Comparison of ENCODE assay signal across 8 cellular contexts in the genomic region with DNA sequence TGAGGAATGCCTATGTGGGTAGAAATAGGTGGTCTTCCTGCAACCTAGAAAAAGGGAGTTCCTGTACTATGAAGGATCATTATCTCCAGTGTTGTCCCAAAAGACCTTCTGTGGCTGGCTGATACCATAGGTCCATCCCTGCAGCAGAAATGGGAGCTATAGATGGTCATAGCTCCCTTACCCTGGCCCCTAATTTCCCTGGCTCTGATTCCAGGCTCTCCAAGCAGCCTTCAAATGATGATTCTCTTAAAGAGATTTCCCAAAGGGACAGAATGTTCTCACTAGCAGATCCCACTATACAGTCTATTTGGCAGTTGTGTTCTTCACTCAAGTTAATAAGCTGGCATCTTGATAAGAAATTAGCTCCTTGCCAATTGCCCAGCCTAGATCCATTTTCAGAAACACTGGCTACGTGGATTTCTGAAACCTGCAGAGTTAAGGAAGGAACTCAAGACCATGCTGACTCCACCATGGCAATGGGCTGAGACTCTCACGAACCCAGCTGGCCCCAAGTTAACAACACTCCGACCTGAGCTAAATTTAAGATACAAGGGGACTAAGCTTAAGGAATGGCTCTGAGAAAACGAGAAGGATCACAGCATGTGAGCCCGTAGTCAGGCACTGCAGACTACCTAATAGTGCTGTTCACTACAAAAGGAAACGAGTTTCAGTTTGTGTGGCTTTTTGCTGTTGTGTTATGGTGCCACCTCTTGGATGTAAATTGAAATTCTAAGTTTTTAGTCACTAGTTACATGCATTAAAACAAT. TPM values are rescaled to one million over a fixed set of nuclear protein-coding genes. Genes with fewer than 3 reads are reported as not detected.
DNase-seq lines count a peak whose midpoint lies in the region; ATAC-seq and FAIRE-seq lines count a peak whose summit lies in the region.

No MANE protein-coding gene starts in this region.

- H3K4me1 ChIP-seq in small intestine (ENCODE audit: control insufficient read depth in 2 of 2, insufficient read depth in 1 of 2, low read depth in 1 of 2, low read length in 1 of 2): peaks cover 0 to 3% of the 10 kb centered on the region in 2 donors

- DNase-seq in Caki2 (ENCODE audit: low read depth): peak; percentile 26
- peak; percentile 34 for DNase-seq in HPDE6-E6E7 (ENCODE audit: extremely low spot score)
- peak; percentile 60 for DNase-seq in RCC 7860 (ENCODE audit: low spot score)
- peak; percentile 76 for DNase-seq in astrocyte of the hippocampus (ENCODE audit: low read depth, low spot score)
- peak; percentile 28 for DNase-seq in iPS DF 19.7 (ENCODE audit: low read depth, low spot score)
- DNase-seq in small intestine: peak; percentile 60
- DNase-seq in effector CD4-positive, alpha-beta T cell: no peak

- H3K36me3 ChIP-seq in small intestine (ENCODE audit: control insufficient read depth in 2 of 2, insufficient read depth in 2 of 2, low read length in 2 of 2): peaks cover 0 to 3% of the 10 kb centered on the region in 2 donors

- WGBS in small intestine, 3 donors: 3 to 17% (median 5%) methylated on average over 6 of the region's 6 CpGs

- in situ Hi-C loops in Caki2 (cut with HindIII; ENCODE audit: low pct_unique_long_range_greater_than_20kb, low sequenced_read_pairs): no loop called here

- peak overlapping the region in 1 of 2 donors; percentile 13 for H3K4me3 ChIP-seq in small intestine (ENCODE audit: low read depth in 1 of 2, low read length in 2 of 2)

- FAIRE-seq in RCC 7860 (lab: Jason Lieb, UNC): peak; percentile 60
- no peak for FAIRE-seq in small intestine (lab: Jason Lieb, UNC)

- H3K27me3 ChIP-seq in small intestine (ENCODE audit: control insufficient read depth in 2 of 2, insufficient read depth in 2 of 2, low read length in 2 of 2): no peaks in the 10 kb centered on the region

- H3K27ac ChIP-seq in small intestine (ENCODE audit: low read depth in 1 of 2, low read length in 1 of 2): no peak overlapping the region

- ATAC-seq in GM19043 (IDR thresholded peaks at IDR 0.05; ENCODE audit: low read depth, unreplicated experiment): peak; percentile 89

- H3K9me3 ChIP-seq in small intestine (ENCODE audit: control insufficient read depth, low read depth): no peaks in the 10 kb centered on the region

RNA-seq across cellular contexts. Expression of a gene that starts 11.4 kb away (rescaled TPM):
- total RNA-seq in Caki2 (2014; rRNA removed; shearing (Covaris generic); ENCODE audit: low replicate concordance): 37.6 and 51.0 TPM in 2 replicates
- 10 to 100 TPM; 21.8 to 53.5 (median 34.0) TPM for polyA plus RNA-seq in small intestine

RNA-seq across cellular contexts. Expression of a gene that starts 14.1 kb away (rescaled TPM):
- 16.8 and 28.5 TPM in 2 replicates for total RNA-seq in Caki2 (2014; rRNA removed; shearing (Covaris generic); ENCODE audit: low replicate concordance)
- 10 to 100 TPM; 18.2 to 21.5 (median 18.9) TPM for polyA plus RNA-seq in small intestine

RNA-seq across cellular contexts. Expression of a gene that starts 47.6 kb away (rescaled TPM):
- total RNA-seq in Caki2 (2014; rRNA removed; shearing (Covaris generic); ENCODE audit: low replicate concordance): 22.1 and 34.2 TPM in 2 replicates
- polyA plus RNA-seq in small intestine: 1 to 10 TPM; 2.2 to 5.1 (median 2.7) TPM
